16 cellular contexts compared by ENCODE assay signal in genomic region chr22:27769012-27769411, GRCh38. TPM values are rescaled to one million over a fixed set of nuclear protein-coding genes. Genes with fewer than 3 reads are reported as not detected.
DNase-seq lines count a peak whose midpoint lies in the region; FAIRE-seq and TF ChIP-seq lines count a peak whose summit lies in the region.
"Had no signal": no experiment of that assay in that cellular context is flagged by ENCODE, and none has a peak within 500 bp of the region (broad histone marks: within the 10 kb centered on the region; RNA-seq: fewer than 3 reads in every experiment).

No MANE protein-coding gene starts in this region.

- peak; percentile 88 for FAIRE-seq in urothelium cell line (lab: Jason Lieb, UNC)
- FAIRE-seq: GM12891, H54 had no signal

- no peaks in the 10 kb centered on the region for H3K27me3 Mint-ChIP-seq in chondrocyte (ENCODE audit: low read depth)

- peaks cover 53% of the 10 kb centered on the region for H3K4me1 Mint-ChIP-seq in chondrocyte (ENCODE audit: low read depth)
- H3K4me1 Mint-ChIP-seq: CD4-positive, alpha-beta memory T cell had no signal

- DNase-seq in H7 (peak; percentile 22), chondrocyte (ENCODE audit: low spot score) (no peak), urothelium cell line (ENCODE audit: low spot score) (no peak), SW 1271 (lab: John Stamatoyannopoulos, UW) (no peak), GM13977 (ENCODE audit: low spot score) (no peak)
- DNase-seq: C1 segment of cervical spinal cord; Calu3; CD4-positive, alpha-beta memory T cell; DMS53; DMS79 treated with DMSO at 0.1 percent for 48 hours; GF-D8; GOT3; HCEC 1CT had no signal

- no peaks in the 10 kb centered on the region for H3K27me3 ChIP-seq in H7 (ENCODE audit: control insufficient read depth, insufficient read depth, low read length)

- peaks cover 24% of the 10 kb centered on the region for H3K36me3 Mint-ChIP-seq in chondrocyte (ENCODE audit: low read depth)
- H3K36me3 Mint-ChIP-seq: CD4-positive, alpha-beta memory T cell had no signal

- no peaks in the 10 kb centered on the region for H3K9me3 ChIP-seq in HEK293 (ENCODE audit: control insufficient read depth, insufficient read depth, low read depth, low read length)

- peak overlapping the region; percentile 41 for H3K27ac Mint-ChIP-seq in chondrocyte (ENCODE audit: unreplicated experiment)
- H3K27ac Mint-ChIP-seq: CD4-positive, alpha-beta memory T cell had no signal

- POLR2A ChIA-PET in HEK293 (lab: Yijun Ruan, JAX) = interaction anchor here (0.7 kb wide), 1 partner anchor 20 kb away, joined by 3 read pairs; no protein-coding TSS in a partner anchor

- no peaks in the 10 kb centered on the region for H3K4me1 ChIP-seq in HEK293 (ENCODE audit: control insufficient read depth, insufficient read depth, low read length)

- TF ChIP-seq CTCF in HEK293 (tag by site-specific recombination; IDR thresholded peaks at IDR 0.05) = no peak
- no peak for TF ChIP-seq CTCF in chondrocyte (IDR thresholded peaks at IDR 0.05)
- TF ChIP-seq CTCF in GM13977 (IDR thresholded peaks at IDR 0.05; ENCODE audit: extremely low read depth, insufficient read depth, missing control alignments) = no peak

- in situ Hi-C loops in GM13977 (cut with MboI; ENCODE audit: low pct_unique_long_range_greater_than_20kb, low sequenced_read_pairs, unreplicated experiment) = no loop called here

- H3K4me3 Mint-ChIP-seq in chondrocyte (ENCODE audit: unreplicated experiment) = no peak overlapping the region
- H3K4me3 Mint-ChIP-seq: CD4-positive, alpha-beta memory T cell had no signal

- no peaks in the 10 kb centered on the region for H3K9me3 Mint-ChIP-seq in chondrocyte (ENCODE audit: low read depth)

- H3K36me3 ChIP-seq in H7 (replicated peaks; ENCODE audit: control insufficient read depth, insufficient read depth, low read length) = no peaks in the 10 kb centered on the region
- peaks cover 0 to 11% of the 10 kb centered on the region in 2 experiments; a peak in 1 of 3 replicates for H3K36me3 ChIP-seq in HEK293 (ENCODE audit: control insufficient read depth in 2 of 2, insufficient read depth in 1 of 2, low read length in 2 of 2)

- H3K27ac ChIP-seq in HEK293 (ENCODE audit: extremely low read depth, low read depth, low read length) = no peak overlapping the region

- H3K4me3 ChIP-seq in H7 (ENCODE audit: insufficient read depth, low read depth, low read length) (no peak overlapping the region), HEK293 (ENCODE audit: low read depth, low read length) (no peak overlapping the region)

- CTCF ChIA-PET in HEK293 (lab: Yijun Ruan, JAX) = no interaction called here

TF ChIP-seq in HEK293, 187 proteins besides CTCF, POLR2A, EP300 and RAD21:
- TF ChIP-seq ZBTB17 (tag by site-specific recombination; IDR thresholded peaks at IDR 0.05) (peak; percentile 59), ZNF292 (tag by site-specific recombination; IDR thresholded peaks at IDR 0.05; ENCODE audit: borderline replicate concordance, low read depth) (no peak), ZNF19 (tag by site-specific recombination; IDR thresholded peaks at IDR 0.05; ENCODE audit: low read depth) (no peak)
TF ChIP-seq in HEK293: peak in this region for 1.

RNA-seq across cellular contexts. Expression of gene MN1, which starts 32.5 kb away (rescaled TPM):
- total RNA-seq in H7 (2014; rRNA removed; shearing (Covaris generic)) = 22.1 and 26.4 TPM in 2 replicates
- total RNA-seq in chondrocyte = 119 to 156 TPM (median 121 TPM) in 3 replicates
